In genomic region chr2:120818441-120818920, GRCh38 we compare ENCODE assay signal across 13 cellular contexts.
DNase-seq lines count a peak whose midpoint lies in the region; ATAC-seq, FAIRE-seq and TF ChIP-seq lines count a peak whose summit lies in the region.
"Had no signal": no experiment of that assay in that cellular context is flagged by ENCODE, and none has a peak within 500 bp of the region (broad histone marks: within the 10 kb centered on the region; RNA-seq: fewer than 3 reads in every experiment).

No MANE protein-coding gene starts in this region.

- H3K27ac Mint-ChIP-seq in endodermal cell = peak overlapping the region; percentile 86
- no peak overlapping the region for H3K27ac Mint-ChIP-seq in activated T-helper 2 cell treated with anti-CD3 and anti-CD28 coated beads, Interferon-gamma antibody, Interleukin-2, Interleukin-4, amounts not matched to agents 10 μg/mL and 5 μg/mL and 100 μg/mL, durations not matched to agents 14 hours and 24 hours and 36 hours
- H3K27ac Mint-ChIP-seq: dendritic cell treated with granulocyte-macrophage colony-stimulating factor and Interleukin-4, amounts not matched to agents 40 ng/mL and 50 ng/mL, for 4 days; stimulated activated effector memory CD8-positive, alpha-beta T cell treated with anti-CD3 and anti-CD28 coated beads, Interleukin-12 subunit alpha, Interleukin-12 subunit beta, amount 100 ng/mL, for 72 hours had no signal

- H3K9ac ChIP-seq in endodermal cell (ENCODE audit: extremely low read depth, low read length, poor library complexity, severe bottlenecking) = no peak overlapping the region

- ATAC-seq in pancreas = peak; percentile 35 to 94 (median 85)
- no peak for ATAC-seq in GM18520 (IDR thresholded peaks at IDR 0.05; ENCODE audit: unreplicated experiment)
- ATAC-seq: stimulated activated effector memory CD8-positive, alpha-beta T cell treated with anti-CD3 and anti-CD28 coated beads, Interleukin-12 subunit alpha, Interleukin-12 subunit beta, amount 100 ng/mL, for 72 hours had no signal

- FAIRE-seq in pancreas (lab: Jason Lieb, UNC) = no peak
- FAIRE-seq: RCC 7860 had no signal

- no peaks in the 10 kb centered on the region for H3K9me3 Mint-ChIP-seq in endodermal cell
- H3K9me3 Mint-ChIP-seq in activated T-helper 2 cell treated with anti-CD3 and anti-CD28 coated beads, Interferon-gamma antibody, Interleukin-2, Interleukin-4, amounts not matched to agents 10 μg/mL and 5 μg/mL and 100 μg/mL, durations not matched to agents 14 hours and 24 hours and 36 hours = no peaks in the 10 kb centered on the region
- H3K9me3 Mint-ChIP-seq: dendritic cell treated with granulocyte-macrophage colony-stimulating factor and Interleukin-4, amounts not matched to agents 40 ng/mL and 50 ng/mL, for 4 days; stimulated activated effector memory CD8-positive, alpha-beta T cell treated with anti-CD3 and anti-CD28 coated beads, Interleukin-12 subunit alpha, Interleukin-12 subunit beta, amount 100 ng/mL, for 72 hours had no signal

- H3K4me1 ChIP-seq in endodermal cell (ENCODE audit: control insufficient read depth, insufficient read depth, low read length) (peaks cover 3% of the 10 kb centered on the region), pancreas (no peaks in the 10 kb centered on the region)
- H3K4me1 ChIP-seq: Caco-2 had no signal

- H3K4me3 ChIP-seq in endodermal cell (ENCODE audit: low read length) (no peak overlapping the region), pancreas (no peak overlapping the region)

- H3K36me3 ChIP-seq in endodermal cell (ENCODE audit: control insufficient read depth, insufficient read depth, low read length) = no peaks in the 10 kb centered on the region
- H3K36me3 ChIP-seq in pancreas = no peaks in the 10 kb centered on the region

- H3K27ac ChIP-seq in endodermal cell (ENCODE audit: low read depth, low read length) (no peak overlapping the region), pancreas (no peak overlapping the region)

- intact Hi-C loops in pancreas (cut with DNase I) = no loop called here
- intact Hi-C loops in activated T-helper 2 cell treated with anti-CD3 and anti-CD28 coated beads, Interferon-gamma antibody, Interleukin-2, Interleukin-4, amounts not matched to agents 10 μg/mL and 5 μg/mL and 100 μg/mL, durations not matched to agents 14 hours and 24 hours and 36 hours (cut with micrococcal nuclease) = no loop called here

- H3K36me3 Mint-ChIP-seq in endodermal cell (ENCODE audit: low read depth) = peaks cover 3% of the 10 kb centered on the region
- no peaks in the 10 kb centered on the region for H3K36me3 Mint-ChIP-seq in activated T-helper 2 cell treated with anti-CD3 and anti-CD28 coated beads, Interferon-gamma antibody, Interleukin-2, Interleukin-4, amounts not matched to agents 10 μg/mL and 5 μg/mL and 100 μg/mL, durations not matched to agents 14 hours and 24 hours and 36 hours (ENCODE audit: low read depth)
- H3K36me3 Mint-ChIP-seq: stimulated activated effector memory CD8-positive, alpha-beta T cell treated with anti-CD3 and anti-CD28 coated beads, Interleukin-12 subunit alpha, Interleukin-12 subunit beta, amount 100 ng/mL, for 72 hours had no signal

- WGBS in endodermal cell (ENCODE audit: insufficient coverage in 1 of 2, insufficient read length in 1 of 2), 2 experiments = 84 to 85% methylated on average over 9 to 10 of the region's 10 CpGs
- 51 to 52% methylated on average over 10 of the region's 10 CpGs for WGBS in pancreas, 2 donors

- peaks cover 13% of the 10 kb centered on the region for H3K4me1 Mint-ChIP-seq in endodermal cell
- H3K4me1 Mint-ChIP-seq in activated T-helper 2 cell treated with anti-CD3 and anti-CD28 coated beads, Interferon-gamma antibody, Interleukin-2, Interleukin-4, amounts not matched to agents 10 μg/mL and 5 μg/mL and 100 μg/mL, durations not matched to agents 14 hours and 24 hours and 36 hours (ENCODE audit: low read depth) = no peaks in the 10 kb centered on the region
- H3K4me1 Mint-ChIP-seq: stimulated activated effector memory CD8-positive, alpha-beta T cell treated with anti-CD3 and anti-CD28 coated beads, Interleukin-12 subunit alpha, Interleukin-12 subunit beta, amount 100 ng/mL, for 72 hours had no signal

- peak; percentile 91 for DNase-seq in AG20443 (ENCODE audit: low spot score)
- peak; percentile 8 to 70 for DNase-seq in NCI-H446 (lab: John Stamatoyannopoulos, UW)
- DNase-seq in endodermal cell = no peak
- DNase-seq in pancreas = peak; percentile 49 to 72 (median 54)
- DNase-seq in activated T-helper 2 cell treated with anti-CD3 and anti-CD28 coated beads, Interferon-gamma antibody, Interleukin-2, Interleukin-4, amounts not matched to agents 10 μg/mL and 5 μg/mL and 100 μg/mL, durations not matched to agents 14 hours and 24 hours and 36 hours (ENCODE audit: low spot score) = no peak
- no peak for DNase-seq in stimulated activated CD4-positive, alpha-beta T cell treated with anti-CD3 and anti-CD28 coated beads, Interleukin-4, amount 100 ng/mL, for 1 hour
- DNase-seq in stimulated activated CD4-positive, alpha-beta T cell treated with anti-CD3 and anti-CD28 coated beads, Interleukin-4, amount 100 ng/mL, for 24 hours = no peak
- DNase-seq: activated T-cell treated with anti-CD3 and anti-CD28 coated beads, Interleukin-2, amount 50 U/mL, for 1 hour; Caco-2 had no signal

- no peaks in the 10 kb centered on the region for H3K9me3 ChIP-seq in endodermal cell (ENCODE audit: control insufficient read depth, low read length)
- no peaks in the 10 kb centered on the region for H3K9me3 ChIP-seq in pancreas
- H3K9me3 ChIP-seq: Caco-2 had no signal

- TF ChIP-seq CTCF in endodermal cell (conservative IDR thresholded peaks at IDR 0.05) (no peak), pancreas (IDR thresholded peaks at IDR 0.05) (no peak)

- H3K4me3 Mint-ChIP-seq in endodermal cell = no peak overlapping the region
- H3K4me3 Mint-ChIP-seq in activated T-helper 2 cell treated with anti-CD3 and anti-CD28 coated beads, Interferon-gamma antibody, Interleukin-2, Interleukin-4, amounts not matched to agents 10 μg/mL and 5 μg/mL and 100 μg/mL, durations not matched to agents 14 hours and 24 hours and 36 hours (ENCODE audit: low read depth) = no peak overlapping the region
- H3K4me3 Mint-ChIP-seq: dendritic cell treated with granulocyte-macrophage colony-stimulating factor and Interleukin-4, amounts not matched to agents 40 ng/mL and 50 ng/mL, for 4 days; stimulated activated effector memory CD8-positive, alpha-beta T cell treated with anti-CD3 and anti-CD28 coated beads, Interleukin-12 subunit alpha, Interleukin-12 subunit beta, amount 100 ng/mL, for 72 hours had no signal

- H3K27me3 ChIP-seq in endodermal cell (ENCODE audit: control insufficient read depth, insufficient read depth, low read length, poor library complexity, severe bottlenecking) (no peaks in the 10 kb centered on the region), pancreas (no peaks in the 10 kb centered on the region)

- no peaks in the 10 kb centered on the region for H3K27me3 Mint-ChIP-seq in endodermal cell (ENCODE audit: insufficient read depth)
- no peaks in the 10 kb centered on the region for H3K27me3 Mint-ChIP-seq in activated T-helper 2 cell treated with anti-CD3 and anti-CD28 coated beads, Interferon-gamma antibody, Interleukin-2, Interleukin-4, amounts not matched to agents 10 μg/mL and 5 μg/mL and 100 μg/mL, durations not matched to agents 14 hours and 24 hours and 36 hours (ENCODE audit: low read depth)
- H3K27me3 Mint-ChIP-seq: dendritic cell treated with granulocyte-macrophage colony-stimulating factor and Interleukin-4, amounts not matched to agents 40 ng/mL and 50 ng/mL, for 4 days had no signal

Comparison
In these comparisons a context has a peak if more than half of its experiments do, and no peak if none do; other contexts are left out.
1. DNase-seq: peak in AG20443 (single experiment), NCI-H446 (2 of 2) and pancreas (6 of 6); none in endodermal cell (single experiment), activated T-helper 2 cell treated with anti-CD3 and anti-CD28 coated beads, Interferon-gamma antibody, Interleukin-2, Interleukin-4, amounts not matched to agents 10 μg/mL and 5 μg/mL and 100 μg/mL, durations not matched to agents 14 hours and 24 hours and 36 hours (single experiment), stimulated activated CD4-positive, alpha-beta T cell treated with anti-CD3 and anti-CD28 coated beads, Interleukin-4, amount 100 ng/mL, for 1 hour (single experiment) and stimulated activated CD4-positive, alpha-beta T cell treated with anti-CD3 and anti-CD28 coated beads, Interleukin-4, amount 100 ng/mL, for 24 hours (single experiment).